In the genomic region with DNA sequence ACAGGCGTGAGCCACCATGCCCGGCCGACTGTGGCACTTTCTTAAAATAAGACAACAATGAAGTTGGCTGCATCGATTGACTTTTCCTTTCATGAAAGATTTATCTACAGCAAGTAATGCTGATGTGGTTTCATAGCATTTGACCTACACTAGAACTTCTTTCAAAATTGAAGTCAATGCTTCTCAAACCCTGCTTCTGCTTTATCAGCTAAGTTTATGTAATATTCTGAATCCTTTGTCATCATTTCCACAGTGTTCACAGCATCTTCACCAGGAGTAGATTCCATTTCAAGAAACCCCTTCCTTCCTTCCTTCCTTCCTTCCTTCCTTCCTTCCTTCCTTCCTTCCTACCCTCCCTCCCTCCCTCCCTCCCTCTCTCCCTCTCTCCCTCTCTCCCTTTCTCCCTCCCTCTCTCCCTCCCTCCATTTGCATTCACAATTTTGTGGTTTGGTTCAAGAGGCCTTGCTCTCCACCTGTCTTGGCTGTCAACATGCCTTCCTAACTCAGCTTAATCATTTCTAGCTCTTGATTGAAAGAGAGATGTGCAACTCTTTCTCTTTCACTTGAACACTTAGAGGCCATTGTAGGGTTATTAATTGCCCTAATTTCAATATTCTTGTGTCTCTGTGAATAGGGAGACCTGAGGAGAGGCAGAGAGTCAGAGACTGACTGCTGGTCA, we compare ENCODE assay signal across 20 cellular contexts. TPM values are rescaled to one million over a fixed set of nuclear protein-coding genes. Genes with fewer than 3 reads are reported as not detected.
DNase-seq lines count a peak whose midpoint lies in the region; ATAC-seq and TF ChIP-seq lines count a peak whose summit lies in the region.
"Had no signal": no experiment of that assay in that cellular context is flagged by ENCODE, and none has a peak within 500 bp of the region (broad histone marks: within the 10 kb centered on the region; RNA-seq: fewer than 3 reads in every experiment).

No MANE protein-coding gene starts in this region.

- TF ChIP-seq CTCF in activated B cell treated with CpG ODN at 0.5 μM for 24 hours (IDR thresholded peaks at IDR 0.05), result no peak
- TF ChIP-seq CTCF in breast epithelium (IDR thresholded peaks at IDR 0.05), result no peak

- no peaks in the 10 kb centered on the region for H3K27me3 ChIP-seq in breast epithelium
- H3K27me3 ChIP-seq: BLaER1, tibial nerve had no signal

- H3K4me1 Mint-ChIP-seq in activated B cell treated with CpG ODN at 0.5 μM for 24 hours, result peaks cover 69% of the 10 kb centered on the region
- H3K4me1 Mint-ChIP-seq: central memory CD8-positive, alpha-beta T cell had no signal

- H3K27me3 Mint-ChIP-seq in activated B cell treated with CpG ODN at 0.5 μM for 24 hours, result no peaks in the 10 kb centered on the region
- H3K27me3 Mint-ChIP-seq: central memory CD8-positive, alpha-beta T cell; natural killer cell treated with Interleukin-12 subunit alpha and Interleukin-12 subunit beta and Interleukin-15 and Interleukin-18, amount 100 ng/mL, for 72 hours had no signal

- H3K27ac Mint-ChIP-seq in activated B cell treated with CpG ODN at 0.5 μM for 24 hours, result peak overlapping the region; percentile 47
- H3K27ac Mint-ChIP-seq: natural killer cell treated with Interleukin-12 subunit alpha and Interleukin-12 subunit beta and Interleukin-15 and Interleukin-18, amount 100 ng/mL, for 72 hours; T-helper 1 cell treated with Interleukin-12 subunit alpha and Interleukin-12 subunit beta and Interleukin-4 antibody, amounts not matched to agents 30 μg/mL and 1 μg/mL, for 36 hours had no signal

- no peak for TF ChIP-seq POLR2A in breast epithelium (IDR thresholded peaks at IDR 0.05)

- H3K9me3 Mint-ChIP-seq in activated B cell treated with CpG ODN at 0.5 μM for 24 hours, result no peaks in the 10 kb centered on the region
- H3K9me3 Mint-ChIP-seq: central memory CD8-positive, alpha-beta T cell; natural killer cell treated with Interleukin-12 subunit alpha and Interleukin-12 subunit beta and Interleukin-15 and Interleukin-18, amount 100 ng/mL, for 72 hours; T-helper 1 cell treated with Interleukin-12 subunit alpha and Interleukin-12 subunit beta and Interleukin-4 antibody, amounts not matched to agents 30 μg/mL and 1 μg/mL, for 36 hours had no signal

- DNase-seq in activated B cell treated with CpG ODN at 0.5 μM for 24 hours, result no peak
- no peak for DNase-seq in occipital lobe (lab: John Stamatoyannopoulos, UW)
- no peak for DNase-seq in NCI-H1694 (lab: John Stamatoyannopoulos, UW)
- DNase-seq in breast epithelium (ENCODE audit: low spot score in 2 of 2), result no peak
- no peak for DNase-seq in NCI-H226
- DNase-seq: activated CD4-positive, alpha-beta T cell treated with anti-CD3 and anti-CD28 coated beads for 4 hours; activated T-cell treated with anti-CD3 and anti-CD28 coated beads, Interleukin-2, amount 50 U/mL, for 1 hour; DMS79; foreskin fibroblast; KBM-7; NCI-H1417 treated with DMSO at 0.1 percent for 48 hours; NCI-H524 treated with DMSO at 0.1 percent for 48 hours had no signal

- no peaks in the 10 kb centered on the region for H3K9me3 ChIP-seq in breast epithelium
- H3K9me3 ChIP-seq: tibial nerve had no signal

- H3K36me3 ChIP-seq in breast epithelium, result no peaks in the 10 kb centered on the region
- H3K36me3 ChIP-seq: tibial nerve had no signal

- intact Hi-C loops in activated B cell treated with CpG ODN at 0.5 μM for 24 hours (cut with micrococcal nuclease), result loop anchor here (1.0 kb wide), 1 partner anchor 9 kb away; no protein-coding TSS in a partner anchor
- intact Hi-C loops in breast epithelium (cut with DNase I; ENCODE audit: low total_unique reads), result no loop called here

- no peak overlapping the region for H3K4me3 Mint-ChIP-seq in activated B cell treated with CpG ODN at 0.5 μM for 24 hours
- H3K4me3 Mint-ChIP-seq: central memory CD8-positive, alpha-beta T cell; natural killer cell treated with Interleukin-12 subunit alpha and Interleukin-12 subunit beta and Interleukin-15 and Interleukin-18, amount 100 ng/mL, for 72 hours; T-helper 1 cell treated with Interleukin-12 subunit alpha and Interleukin-12 subunit beta and Interleukin-4 antibody, amounts not matched to agents 30 μg/mL and 1 μg/mL, for 36 hours had no signal

- no peaks in the 10 kb centered on the region for H3K4me1 ChIP-seq in breast epithelium

- no peak overlapping the region for H3K27ac ChIP-seq in breast epithelium
- H3K27ac ChIP-seq: BLaER1, tibial nerve had no signal

- ATAC-seq in GM18870 (IDR thresholded peaks at IDR 0.05; ENCODE audit: unreplicated experiment) (peak; percentile 80), GM21390 (IDR thresholded peaks at IDR 0.05; ENCODE audit: unreplicated experiment) (peak; percentile 56), HG03108 (IDR thresholded peaks at IDR 0.05; ENCODE audit: unreplicated experiment) (peak; percentile 87), activated B cell treated with CpG ODN at 0.5 μM for 24 hours (ENCODE audit: low read depth) (peak; percentile 43)
- ATAC-seq: natural killer cell treated with Interleukin-12 subunit alpha and Interleukin-12 subunit beta and Interleukin-15 and Interleukin-18, amount 100 ng/mL, for 72 hours had no signal

- POLR2A ChIA-PET in activated B cell treated with CpG ODN at 0.5 μM for 24 hours (lab: Charles Lee), result interaction anchor here (0.5 to 1.7 kb wide), 5 partner anchors 12 to 148 kb away, joined by 3 to 5 read pairs (median 3); no protein-coding TSS in a partner anchor

- no peak overlapping the region for H3K4me3 ChIP-seq in breast epithelium
- H3K4me3 ChIP-seq: BLaER1, tibial nerve had no signal

- peaks cover 41% of the 10 kb centered on the region for H3K36me3 Mint-ChIP-seq in activated B cell treated with CpG ODN at 0.5 μM for 24 hours (ENCODE audit: low read depth)
- H3K36me3 Mint-ChIP-seq: natural killer cell treated with Interleukin-12 subunit alpha and Interleukin-12 subunit beta and Interleukin-15 and Interleukin-18, amount 100 ng/mL, for 72 hours had no signal

- CTCF ChIA-PET in activated B cell treated with CpG ODN at 0.5 μM for 24 hours (lab: Charles Lee), result no interaction called here

RNA-seq across cellular contexts. Expression of gene HDAC9, which starts 52.1 kb away (rescaled TPM):
- total RNA-seq in activated B cell treated with CpG ODN at 0.5 μM for 24 hours (136 and 149 TPM in 2 replicates), occipital lobe (175 TPM), breast epithelium (10 to 100 TPM in 1 of 3 donors, 1 to 10 TPM in 2; 7.2 to 27.5 (median 7.3) TPM)
